In the genomic region with DNA sequence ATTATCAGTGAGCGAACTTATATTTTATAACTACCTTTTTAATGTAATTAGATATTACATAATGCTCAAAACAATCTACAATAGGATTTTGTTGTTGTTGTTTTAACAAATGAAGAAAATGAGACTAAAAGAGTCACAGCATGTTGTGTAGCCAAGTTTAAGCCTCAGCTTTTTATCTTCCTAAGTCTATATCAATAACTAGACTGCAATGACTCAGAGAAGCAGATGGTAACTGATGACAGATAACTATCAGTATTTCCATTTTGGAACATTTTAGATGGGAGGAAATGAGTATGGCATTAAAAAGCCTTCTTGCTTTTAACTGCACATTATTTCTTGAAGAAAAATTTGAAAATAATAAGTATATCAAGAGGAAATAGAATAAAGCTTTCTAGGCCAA, we compare ENCODE assay signal across 32 cellular contexts.
DNase-seq lines count a peak whose midpoint lies in the region; ATAC-seq, FAIRE-seq and TF ChIP-seq lines count a peak whose summit lies in the region.
"Had no signal": no experiment of that assay in that cellular context is flagged by ENCODE, and none has a peak within 500 bp of the region (broad histone marks: within the 10 kb centered on the region; RNA-seq: fewer than 3 reads in every experiment).

No MANE protein-coding gene starts in this region.

- BruUV-seq in HepG2 (replicated peaks; lab: Mats Ljungman, UMichigan): no TSS peak

- TF ChIP-seq EP300 in HepG2 (IDR thresholded peaks at IDR 0.05; ENCODE audit: low read depth in 2 of 2, low read length in 2 of 2) (no peak), HepG2 (CRISPR knock-in tag; IDR thresholded peaks at IDR 0.05; ENCODE audit: borderline replicate concordance) (no peak)

- whole genome bisulfite sequencing in HepG2 (ENCODE audit: low lambda C conversion rate): 29% methylated on average over 1 of the region's 1 CpG

- peaks cover 8% of the 10 kb centered on the region; the same call in 1 of the 2 replicates for H3K9me3 ChIP-seq in HepG2 (ENCODE audit: low read length)
- H3K9me3 ChIP-seq: lower lobe of right lung, psoas muscle, sigmoid colon had no signal

- DNase-seq in D721Med (ENCODE audit: insufficient read length, low spot score) (no peak), LHCN-M2 (ENCODE audit: low read depth) (peak; percentile 81), astrocyte of the spinal cord (ENCODE audit: low read depth, low spot score) (peak; percentile 11), iris pigment epithelial cell (ENCODE audit: low read depth) (peak; percentile 65), HepG2 (ENCODE audit: low spot score) (no peak), AG08396 (ENCODE audit: low spot score) (no peak)
- no peak for DNase-seq in activated CD4-positive, alpha-beta T cell treated with anti-CD3 and anti-CD28 coated beads, Interleukin-2, amount 10 ng/mL, durations not matched to agents 24 days and 14 days
- DNase-seq: activated CD4-positive, CD25-positive, alpha-beta regulatory T cell; activated gamma-delta T cell; activated naive CD8-positive, alpha-beta T cell treated with anti-CD3 and anti-CD28 coated beads for 36 hours; activated T-cell treated with anti-CD3 and anti-CD28 coated beads, Interleukin-2, amount 50 U/mL, for 24 hours; aorta; DMS79; effector memory CD4-positive, alpha-beta T cell; Karpas-422; lower lobe of right lung; natural killer cell; NCI-H1436; NCI-H2081; NCI-H345; NCI-H774; occipital lobe; psoas muscle; sigmoid colon; stimulated activated CD4-positive, alpha-beta T cell treated with anti-CD3 and anti-CD28 coated beads, Interleukin-4, amount 100 ng/mL, for 4 hours; trophoblast cell had no signal

- no peak overlapping the region for H3K4me2 ChIP-seq in HepG2 (ENCODE audit: low read depth, low read length)
- H3K4me2 ChIP-seq: GM23338 had no signal

- H3K36me3 ChIP-seq in HepG2 (replicated peaks in 1 of 2; ENCODE audit: control insufficient read depth in 1 of 2, insufficient read depth in 2 of 2, low read length in 2 of 2): no peaks in the 10 kb centered on the region
- H3K36me3 ChIP-seq: cardiac muscle cell, lower lobe of right lung, sigmoid colon had no signal

- intact Hi-C loops in HepG2 (cut with micrococcal nuclease; ENCODE audit: unreplicated experiment): no loop called here
- intact Hi-C loops in activated CD4-positive, alpha-beta T cell treated with anti-CD3 and anti-CD28 coated beads, Interleukin-2, amount 10 ng/mL, durations not matched to agents 24 days and 14 days (cut with micrococcal nuclease): no loop called here

- no peak overlapping the region for H3K9ac ChIP-seq in HepG2 (ENCODE audit: insufficient read depth, low read depth, low read length)

- H3K4me1 ChIP-seq in HepG2 (ENCODE audit: insufficient read depth, low read length): no peaks in the 10 kb centered on the region
- H3K4me1 ChIP-seq: lower lobe of right lung, psoas muscle had no signal

- no peaks in the 10 kb centered on the region for H3K27me3 ChIP-seq in HepG2 (ENCODE audit: control insufficient read depth in 1 of 2, insufficient read depth in 2 of 2, low read length in 2 of 2)
- H3K27me3 ChIP-seq: cardiac muscle cell, sigmoid colon had no signal

- in situ Hi-C loops in astrocyte of the spinal cord (cut with HindIII; ENCODE audit: low sequenced_read_pairs): no loop called here
- in situ Hi-C loops in HepG2 (cut with HindIII; ENCODE audit: extremely low pct_ligation_motif_present, low pct_unique_long_range_greater_than_20kb): no loop called here

- H3K4me3 Mint-ChIP-seq in activated CD4-positive, alpha-beta T cell treated with anti-CD3 and anti-CD28 coated beads, Interleukin-2, amount 10 ng/mL, durations not matched to agents 24 days and 14 days: no peak overlapping the region
- H3K4me3 Mint-ChIP-seq: activated naive CD8-positive, alpha-beta T cell treated with anti-CD3 and anti-CD28 coated beads for 36 hours; activated T-cell treated with anti-CD3 and anti-CD28 coated beads, Interleukin-2, amount 50 U/mL, for 24 hours; GM23338; natural killer cell had no signal

- TF ChIP-seq CTCF in D721Med (IDR thresholded peaks at IDR 0.05; ENCODE audit: insufficient read depth, missing control alignments): no peak
- no peak for TF ChIP-seq CTCF in astrocyte of the spinal cord (IDR thresholded peaks at IDR 0.05; ENCODE audit: low read depth, low read length)
- no peak for TF ChIP-seq CTCF in HepG2 (CRISPR knock-in tag; IDR thresholded peaks at IDR 0.05)

- H2AFZ ChIP-seq in HepG2 (ENCODE audit: low read length): no peak overlapping the region
- H2AFZ ChIP-seq: GM23338 had no signal

- no peak overlapping the region for H3K27ac Mint-ChIP-seq in activated CD4-positive, alpha-beta T cell treated with anti-CD3 and anti-CD28 coated beads, Interleukin-2, amount 10 ng/mL, durations not matched to agents 24 days and 14 days
- H3K27ac Mint-ChIP-seq: activated naive CD8-positive, alpha-beta T cell treated with anti-CD3 and anti-CD28 coated beads for 36 hours; activated T-cell treated with anti-CD3 and anti-CD28 coated beads, Interleukin-2, amount 50 U/mL, for 24 hours; GM23338; natural killer cell had no signal

- no peaks in the 10 kb centered on the region for H3K27me3 Mint-ChIP-seq in activated CD4-positive, alpha-beta T cell treated with anti-CD3 and anti-CD28 coated beads, Interleukin-2, amount 10 ng/mL, durations not matched to agents 24 days and 14 days
- H3K27me3 Mint-ChIP-seq: activated naive CD8-positive, alpha-beta T cell treated with anti-CD3 and anti-CD28 coated beads for 36 hours; activated T-cell treated with anti-CD3 and anti-CD28 coated beads, Interleukin-2, amount 50 U/mL, for 24 hours had no signal

- no peak for TF ChIP-seq POLR2A in HepG2 (IDR thresholded peaks at IDR 0.05; ENCODE audit: insufficient read depth in 1 of 2, low read depth in 2 of 2, low read length in 2 of 2)

- no peaks in the 10 kb centered on the region for H4K20me1 ChIP-seq in HepG2 (ENCODE audit: insufficient read depth, low read length)

- POLR2A ChIA-PET in HepG2 (lab: Yijun Ruan, JAX): no interaction called here

- H3K36me3 Mint-ChIP-seq in activated CD4-positive, alpha-beta T cell treated with anti-CD3 and anti-CD28 coated beads, Interleukin-2, amount 10 ng/mL, durations not matched to agents 24 days and 14 days (ENCODE audit: low read depth): no peaks in the 10 kb centered on the region
- H3K36me3 Mint-ChIP-seq: activated naive CD8-positive, alpha-beta T cell treated with anti-CD3 and anti-CD28 coated beads for 36 hours; natural killer cell had no signal

- H3K4me1 Mint-ChIP-seq in activated CD4-positive, alpha-beta T cell treated with anti-CD3 and anti-CD28 coated beads, Interleukin-2, amount 10 ng/mL, durations not matched to agents 24 days and 14 days: no peaks in the 10 kb centered on the region
- H3K4me1 Mint-ChIP-seq: activated naive CD8-positive, alpha-beta T cell treated with anti-CD3 and anti-CD28 coated beads for 36 hours; GM23338; natural killer cell had no signal

- no peak overlapping the region for H3K4me3 ChIP-seq in astrocyte of the spinal cord (ENCODE audit: low read depth, low read length)
- H3K4me3 ChIP-seq in HepG2 (replicated peaks in 1 of 3; ENCODE audit: insufficient read depth in 1 of 3, low read depth in 2 of 3, low read length in 3 of 3): no peak overlapping the region
- H3K4me3 ChIP-seq: cardiac muscle cell, coronary artery, GM23338, lower lobe of right lung, psoas muscle, sigmoid colon had no signal

- ATAC-seq in HepG2: no peak
- ATAC-seq in HG03280 (IDR thresholded peaks at IDR 0.05; ENCODE audit: unreplicated experiment): no peak
- ATAC-seq: GM23338, lower lobe of right lung, natural killer cell, psoas muscle had no signal

- FAIRE-seq in D721Med (lab: Jason Lieb, UNC) (peak; percentile 6), HepG2 (lab: Jason Lieb, UNC) (no peak)

- CTCF ChIA-PET in HepG2 (lab: Yijun Ruan, JAX; ENCODE audit: low intra/inter-chr PET ratio, low total read pairs): no interaction called here

- H3K27ac ChIP-seq in HepG2 (ENCODE audit: extremely low read length, insufficient read depth, low read length): no peak overlapping the region
- H3K27ac ChIP-seq: cardiac muscle cell, coronary artery, epithelial cell of prostate, HL-60, lower lobe of right lung, psoas muscle, sigmoid colon had no signal

- H3K9me3 Mint-ChIP-seq in activated CD4-positive, alpha-beta T cell treated with anti-CD3 and anti-CD28 coated beads, Interleukin-2, amount 10 ng/mL, durations not matched to agents 24 days and 14 days: peaks cover 3% of the 10 kb centered on the region
- H3K9me3 Mint-ChIP-seq: activated naive CD8-positive, alpha-beta T cell treated with anti-CD3 and anti-CD28 coated beads for 36 hours; GM23338 had no signal

- no peak for TF ChIP-seq RAD21 in HepG2 (CRISPR knock-in tag; IDR thresholded peaks at IDR 0.05)

- H3K79me2 ChIP-seq in HepG2 (ENCODE audit: insufficient read depth, low read length): no peaks in the 10 kb centered on the region

TF ChIP-seq in HepG2, 621 proteins besides CTCF, POLR2A, EP300 and RAD21 (continues in another document):
- TF ChIP-seq ZNF101 (CRISPR knock-in tag; IDR thresholded peaks at IDR 0.05; ENCODE audit: borderline replicate concordance, low read depth): no peak
- no peak for TF ChIP-seq ZNF430 (CRISPR knock-in tag; IDR thresholded peaks at IDR 0.05)
- TF ChIP-seq EEA1 (CRISPR knock-in tag; IDR thresholded peaks at IDR 0.05; ENCODE audit: borderline replicate concordance): no peak
- no peak for TF ChIP-seq MYNN (CRISPR knock-in tag; IDR thresholded peaks at IDR 0.05; ENCODE audit: low read depth)
- TF ChIP-seq, protein P1, sequence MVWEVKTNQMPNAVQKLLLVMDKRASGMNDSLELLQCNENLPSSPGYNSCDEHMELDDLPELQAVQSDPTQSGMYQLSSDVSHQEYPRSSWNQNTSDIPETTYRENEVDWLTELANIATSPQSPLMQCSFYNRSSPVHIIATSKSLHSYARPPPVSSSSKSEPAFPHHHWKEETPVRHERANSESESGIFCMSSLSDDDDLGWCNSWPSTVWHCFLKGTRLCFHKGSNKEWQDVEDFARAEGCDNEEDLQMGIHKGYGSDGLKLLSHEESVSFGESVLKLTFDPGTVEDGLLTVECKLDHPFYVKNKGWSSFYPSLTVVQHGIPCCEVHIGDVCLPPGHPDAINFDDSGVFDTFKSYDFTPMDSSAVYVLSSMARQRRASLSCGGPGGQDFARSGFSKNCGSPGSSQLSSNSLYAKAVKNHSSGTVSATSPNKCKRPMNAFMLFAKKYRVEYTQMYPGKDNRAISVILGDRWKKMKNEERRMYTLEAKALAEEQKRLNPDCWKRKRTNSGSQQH (CRISPR knock-in tag; IDR thresholded peaks at IDR 0.05; ENCODE audit: low read depth): no peak
- no peak for TF ChIP-seq ZFX (CRISPR knock-in tag; IDR thresholded peaks at IDR 0.05; ENCODE audit: low read depth)
- TF ChIP-seq BRCA1 (CRISPR knock-in tag; IDR thresholded peaks at IDR 0.05): no peak

Comparison
In these comparisons a context has a peak if more than half of its experiments do, and no peak if none do; other contexts are left out.
1. DNase-seq: peak in LHCN-M2 (single experiment), astrocyte of the spinal cord (single experiment) and iris pigment epithelial cell (single experiment); none in D721Med (single experiment), HepG2 (single experiment), AG08396 (single experiment) and activated CD4-positive, alpha-beta T cell treated with anti-CD3 and anti-CD28 coated beads, Interleukin-2, amount 10 ng/mL, durations not matched to agents 24 days and 14 days (single experiment).